Comparison of ENCODE assay signal across 24 cellular contexts in the genomic region with DNA sequence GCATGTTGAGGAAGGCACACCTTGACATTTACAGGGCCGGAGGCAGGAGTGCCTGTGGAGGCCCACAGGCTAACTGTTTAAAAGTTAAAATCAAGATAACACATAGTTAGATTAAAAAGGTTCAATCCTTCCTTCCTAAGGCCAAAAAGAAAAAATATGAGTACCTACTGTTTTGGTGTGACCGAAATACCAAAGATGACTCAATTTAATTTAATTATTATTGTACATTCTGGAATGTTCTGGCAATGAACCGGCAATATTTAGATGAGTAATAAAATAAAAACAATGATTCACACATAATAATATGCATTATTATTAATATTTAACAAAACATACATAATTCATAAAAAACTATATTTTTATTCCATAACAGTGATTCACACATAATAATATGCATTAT.
DNase-seq lines count a peak whose midpoint lies in the region; ATAC-seq, FAIRE-seq and TF ChIP-seq lines count a peak whose summit lies in the region.
"Had no signal": no experiment of that assay in that cellular context is flagged by ENCODE, and none has a peak within 500 bp of the region (broad histone marks: within the 10 kb centered on the region; RNA-seq: fewer than 3 reads in every experiment).

No MANE protein-coding gene starts in this region.

- DNase-seq in mammary epithelial cell: peak; percentile 32
- no peak for DNase-seq in MCF 10A (ENCODE audit: unreplicated experiment)
- DNase-seq in RWPE1 (ENCODE audit: low spot score): peak; percentile 13
- no peak for DNase-seq in endothelial cell of umbilical vein (ENCODE audit: low read depth, low spot score)
- no peak for DNase-seq in GM13977 (ENCODE audit: low spot score)
- DNase-seq in GM10266 (ENCODE audit: extremely low spot score): no peak
- no peak for DNase-seq in NCI-H510A (lab: John Stamatoyannopoulos, UW)
- DNase-seq: ACHN; CD8-positive, alpha-beta memory T cell; NCI-H1105; NCI-H146; NCI-H2029; NCI-H2227 treated with DMSO at 0.1 percent for 48 hours; NCI-H524; NCI-H82; OCI-M1; Right ventricle myocardium superior had no signal

- H3K4me3 ChIP-seq in mammary epithelial cell (replicated peaks in 1 of 3; ENCODE audit: insufficient read depth in 1 of 3, low read depth in 2 of 3, low read length in 3 of 3) (no peak overlapping the region), endothelial cell of umbilical vein (replicated peaks in 1 of 3; ENCODE audit: insufficient read depth in 1 of 3, low read depth in 1 of 3, low read length in 3 of 3) (no peak overlapping the region)
- H3K4me3 ChIP-seq: GM23338, HAP-1, K562 had no signal

- H2AFZ ChIP-seq in mammary epithelial cell (ENCODE audit: low read depth, low read length) (no peak overlapping the region), endothelial cell of umbilical vein (ENCODE audit: low read depth, low read length) (no peak overlapping the region)
- H2AFZ ChIP-seq: GM23338 had no signal

- no peak for FAIRE-seq in endothelial cell of umbilical vein (lab: Jason Lieb, UNC)
- FAIRE-seq: GM12891, K562 had no signal

- H3K4me2 ChIP-seq in mammary epithelial cell (ENCODE audit: insufficient read depth, low read depth, low read length): no peak overlapping the region
- H3K4me2 ChIP-seq in endothelial cell of umbilical vein (ENCODE audit: insufficient read depth, low read length): no peak overlapping the region

- H3K36me3 ChIP-seq in mammary epithelial cell (ENCODE audit: insufficient read depth, low read length) (no peaks in the 10 kb centered on the region), endothelial cell of umbilical vein (ENCODE audit: control insufficient read depth in 2 of 2, extremely low read depth in 1 of 2, insufficient read depth in 2 of 2, low read length in 2 of 2) (no peaks in the 10 kb centered on the region)
- H3K36me3 ChIP-seq: HAP-1 had no signal

- H3K27ac ChIP-seq in mammary epithelial cell (ENCODE audit: insufficient read depth, low read depth, low read length): peak overlapping the region; percentile 15
- H3K27ac ChIP-seq in RWPE1: no peak overlapping the region
- H3K27ac ChIP-seq in endothelial cell of umbilical vein (ENCODE audit: insufficient read depth, low read depth, low read length): no peak overlapping the region
- H3K27ac ChIP-seq: 22Rv1, C4-2B had no signal

- H3K27me3 ChIP-seq in mammary epithelial cell (ENCODE audit: insufficient read depth, low read length): no peaks in the 10 kb centered on the region
- no peaks in the 10 kb centered on the region for H3K27me3 ChIP-seq in endothelial cell of umbilical vein (ENCODE audit: control insufficient read depth in 2 of 2, insufficient read depth in 2 of 2, low read length in 2 of 2)

- H3K9ac ChIP-seq in mammary epithelial cell (ENCODE audit: insufficient read depth, low read length) (no peak overlapping the region), endothelial cell of umbilical vein (replicated peaks; ENCODE audit: extremely low read depth, insufficient read depth, low read length) (no peak overlapping the region)

- no peaks in the 10 kb centered on the region for H3K9me1 ChIP-seq in endothelial cell of umbilical vein (replicated peaks; ENCODE audit: control insufficient read depth, extremely low read depth, insufficient read depth, low read length)

- peaks cover 44% of the 10 kb centered on the region for H3K9me3 Mint-ChIP-seq in MCF 10A (ENCODE audit: unreplicated experiment)
- no peaks in the 10 kb centered on the region for H3K9me3 Mint-ChIP-seq in stimulated activated memory B cell treated with anti-CD40 and anti-IgM and Interleukin-4, amounts not matched to agents 10 μg/mL and 1 μg/mL and 100 μg/mL, for 72 hours

- H4K20me1 ChIP-seq in mammary epithelial cell (ENCODE audit: insufficient read depth, low read length): no peaks in the 10 kb centered on the region
- H4K20me1 ChIP-seq in endothelial cell of umbilical vein (replicated peaks; ENCODE audit: control insufficient read depth, extremely low read depth, insufficient read depth, low read length): no peaks in the 10 kb centered on the region

- no peak for ATAC-seq in stimulated activated memory B cell treated with anti-CD40 and anti-IgM and Interleukin-4, amounts not matched to agents 10 μg/mL and 1 μg/mL and 100 μg/mL, for 72 hours
- ATAC-seq: GM23338, K562 had no signal

- intact Hi-C loops in mammary epithelial cell (cut with micrococcal nuclease): no loop called here
- intact Hi-C loops in MCF 10A (cut with micrococcal nuclease): no loop called here
- intact Hi-C loops in endothelial cell of umbilical vein (cut with micrococcal nuclease): no loop called here

- H3K4me1 ChIP-seq in mammary epithelial cell (ENCODE audit: insufficient read depth, low read length) (peaks cover 14% of the 10 kb centered on the region), endothelial cell of umbilical vein (ENCODE audit: control insufficient read depth, extremely low read depth, insufficient read depth, low read length) (no peaks in the 10 kb centered on the region)
- H3K4me1 ChIP-seq: HAP-1 had no signal

- 27% methylated on average over 3 of the region's 3 CpGs for WGBS in mammary epithelial cell (ENCODE audit: low coverage, missing lambda C conversion rate)

- H3K27me3 Mint-ChIP-seq in MCF 10A (ENCODE audit: insufficient read depth, unreplicated experiment): no peaks in the 10 kb centered on the region
- peaks cover 20% of the 10 kb centered on the region for H3K27me3 Mint-ChIP-seq in stimulated activated memory B cell treated with anti-CD40 and anti-IgM and Interleukin-4, amounts not matched to agents 10 μg/mL and 1 μg/mL and 100 μg/mL, for 72 hours

- H3K27ac Mint-ChIP-seq in MCF 10A (ENCODE audit: low read depth, unreplicated experiment): no peak overlapping the region
- H3K27ac Mint-ChIP-seq in stimulated activated memory B cell treated with anti-CD40 and anti-IgM and Interleukin-4, amounts not matched to agents 10 μg/mL and 1 μg/mL and 100 μg/mL, for 72 hours: no peak overlapping the region
- H3K27ac Mint-ChIP-seq: CD8-positive, alpha-beta memory T cell; GM23338 had no signal

- no TSS peak for BruUV-seq in mammary epithelial cell (replicated peaks; lab: Mats Ljungman, UMichigan)
- no TSS peak for BruUV-seq in MCF 10A (replicated peaks; lab: Mats Ljungman, UMichigan)
- BruUV-seq in endothelial cell of umbilical vein (replicated peaks; lab: Mats Ljungman, UMichigan): no TSS peak

- dilution Hi-C loops in mammary epithelial cell (cut with HindIII; ENCODE audit: low sequenced_read_pairs): no loop called here
- dilution Hi-C loops in endothelial cell of umbilical vein (cut with MboI; ENCODE audit: extremely low pct_ligation_motif_present, low sequenced_read_pairs): no loop called here

- POLR2A ChIA-PET in MCF 10A (lab: Yijun Ruan, JAX) (no interaction called here), RWPE1 (lab: Yijun Ruan, JAX; ENCODE audit: low non-redundant PET) (no interaction called here), endothelial cell of umbilical vein (lab: Charles Lee) (no interaction called here)

- H3K9me3 ChIP-seq in mammary epithelial cell (replicated peaks; ENCODE audit: insufficient read depth, low read length) (no peaks in the 10 kb centered on the region), endothelial cell of umbilical vein (replicated peaks; ENCODE audit: control insufficient read depth, insufficient read depth, low read length) (no peaks in the 10 kb centered on the region)
- H3K9me3 ChIP-seq: HAP-1 had no signal

- CTCF ChIA-PET in mammary epithelial cell (lab: Charles Lee; ENCODE audit: low non-redundant PET) (no interaction called here), MCF 10A (lab: Yijun Ruan, JAX) (no interaction called here), RWPE1 (lab: Yijun Ruan, JAX) (no interaction called here), endothelial cell of umbilical vein (lab: Charles Lee) (no interaction called here)

- no peaks in the 10 kb centered on the region for H3K4me1 Mint-ChIP-seq in MCF 10A (ENCODE audit: insufficient read depth, unreplicated experiment)
- H3K4me1 Mint-ChIP-seq in stimulated activated memory B cell treated with anti-CD40 and anti-IgM and Interleukin-4, amounts not matched to agents 10 μg/mL and 1 μg/mL and 100 μg/mL, for 72 hours: no peaks in the 10 kb centered on the region
- H3K4me1 Mint-ChIP-seq: CD8-positive, alpha-beta memory T cell had no signal

- no peak for TF ChIP-seq POLR2A in endothelial cell of umbilical vein (IDR thresholded peaks at IDR 0.05; ENCODE audit: low read depth, low read length)

- no peaks in the 10 kb centered on the region for H3K36me3 Mint-ChIP-seq in MCF 10A (ENCODE audit: insufficient read depth, unreplicated experiment)
- no peaks in the 10 kb centered on the region for H3K36me3 Mint-ChIP-seq in stimulated activated memory B cell treated with anti-CD40 and anti-IgM and Interleukin-4, amounts not matched to agents 10 μg/mL and 1 μg/mL and 100 μg/mL, for 72 hours
- H3K36me3 Mint-ChIP-seq: CD8-positive, alpha-beta memory T cell had no signal

- H3K4me3 Mint-ChIP-seq in MCF 10A (ENCODE audit: unreplicated experiment): no peak overlapping the region
- H3K4me3 Mint-ChIP-seq in stimulated activated memory B cell treated with anti-CD40 and anti-IgM and Interleukin-4, amounts not matched to agents 10 μg/mL and 1 μg/mL and 100 μg/mL, for 72 hours: no peak overlapping the region
- H3K4me3 Mint-ChIP-seq: CD8-positive, alpha-beta memory T cell; GM23338 had no signal

- TF ChIP-seq CTCF in mammary epithelial cell (conservative IDR thresholded peaks at IDR 0.05 in 1 of 2, IDR thresholded peaks at IDR 0.05 in 1 of 2; ENCODE audit: extremely low read depth in 1 of 2, insufficient read depth in 1 of 2, low read depth in 1 of 2, low read length in 2 of 2) (no peak), MCF 10A (IDR thresholded peaks at IDR 0.05; ENCODE audit: unreplicated experiment) (no peak), RWPE1 (conservative IDR thresholded peaks at IDR 0.05; ENCODE audit: low read depth) (no peak), endothelial cell of umbilical vein (IDR thresholded peaks at IDR 0.05; ENCODE audit: extremely low read depth in 1 of 2, insufficient read depth in 1 of 2, low read depth in 1 of 2, low read length in 2 of 2) (no peak), GM13977 (IDR thresholded peaks at IDR 0.05; ENCODE audit: extremely low read depth, insufficient read depth, missing control alignments) (no peak), GM10266 (IDR thresholded peaks at IDR 0.05; ENCODE audit: control insufficient read depth, insufficient read depth, low read depth, missing control alignments) (no peak)

- in situ Hi-C loops in mammary epithelial cell (cut with MboI; ENCODE audit: low sequenced_read_pairs in 2 of 2): no loop called here
- in situ Hi-C loops in GM13977 (cut with MboI; ENCODE audit: low pct_unique_long_range_greater_than_20kb, low sequenced_read_pairs, unreplicated experiment): no loop called here

- H3K79me2 ChIP-seq in mammary epithelial cell (ENCODE audit: insufficient read depth, low read length): no peaks in the 10 kb centered on the region
- no peaks in the 10 kb centered on the region for H3K79me2 ChIP-seq in endothelial cell of umbilical vein (ENCODE audit: control insufficient read depth, insufficient read depth, low read length)

TF ChIP-seq in endothelial cell of umbilical vein, 7 proteins besides CTCF, POLR2A, EP300 and RAD21:
- TF ChIP-seq FOS (IDR thresholded peaks at IDR 0.05; ENCODE audit: borderline replicate concordance, insufficient read depth, low read length) (peak; percentile 43), GATA2 (IDR thresholded peaks at IDR 0.05; ENCODE audit: insufficient read depth, insufficient read length, low read depth, low read length) (peak; percentile 6), EZH2 (IDR thresholded peaks at IDR 0.05; ENCODE audit: borderline replicate concordance, low read depth, low read length, severe bottlenecking) (no peak)
TF ChIP-seq in endothelial cell of umbilical vein: peak in this region for 2.

Comparison
In these comparisons a context has a peak if more than half of its experiments do, and no peak if none do; other contexts are left out.
1. DNase-seq: peak in mammary epithelial cell (single experiment) and RWPE1 (single experiment); none in MCF 10A (single experiment), endothelial cell of umbilical vein (single experiment), GM13977 (single experiment), GM10266 (single experiment) and NCI-H510A (single experiment).